ENCODE assay signal across 25 cellular contexts in genomic region chr3:119913021-119913420, GRCh38.
A peak's percentile ranks its signal among the peaks of the same experiment; 100 is the strongest.
DNase-seq lines count a peak whose midpoint lies in the region; ATAC-seq and TF ChIP-seq lines count a peak whose summit lies in the region.
"Had no signal": no experiment of that assay in that cellular context is flagged by ENCODE, and none has a peak within 500 bp of the region (broad histone marks: within the 10 kb centered on the region; RNA-seq: fewer than 3 reads in every experiment).

No MANE protein-coding gene starts in this region.

- no peak for TF ChIP-seq POLR2A in breast epithelium (IDR thresholded peaks at IDR 0.05)
- TF ChIP-seq POLR2A in esophagus squamous epithelium (IDR thresholded peaks at IDR 0.05): no peak

- H3K27me3 ChIP-seq in mammary epithelial cell (ENCODE audit: insufficient read depth, low read length) (no peaks in the 10 kb centered on the region), breast epithelium (no peaks in the 10 kb centered on the region), esophagus squamous epithelium (no peaks in the 10 kb centered on the region)
- H3K27me3 ChIP-seq: BLaER1 treated with 17β-estradiol and CSF1 and Interleukin-3, amounts not matched to agents 10 nM and 100 nM; colonic mucosa; left lung had no signal

- BruUV-seq in mammary epithelial cell (replicated peaks; lab: Mats Ljungman, UMichigan): no TSS peak
- no TSS peak for BruUV-seq in OCI-LY7 (replicated peaks; lab: Mats Ljungman, UMichigan)

- WGBS in mammary epithelial cell (ENCODE audit: low coverage, missing lambda C conversion rate): 81% methylated on average over 3 of the region's 3 CpGs
- 90% methylated on average over 3 of the region's 3 CpGs for WGBS in esophagus squamous epithelium, 2 donors

- H3K4me1 Mint-ChIP-seq in stimulated activated naive CD8-positive, alpha-beta T cell treated with anti-CD3 and anti-CD28 coated beads, Interleukin-15, amount 100 ng/mL, for 72 hours: peaks cover 35% of the 10 kb centered on the region

- H3K9me3 ChIP-seq in mammary epithelial cell (replicated peaks; ENCODE audit: insufficient read depth, low read length) (no peaks in the 10 kb centered on the region), breast epithelium (no peaks in the 10 kb centered on the region), OCI-LY7 (ENCODE audit: low read length) (no peaks in the 10 kb centered on the region), esophagus squamous epithelium (no peaks in the 10 kb centered on the region)
- H3K9me3 ChIP-seq: A549; BLaER1 treated with 17β-estradiol and CSF1 and Interleukin-3, amounts not matched to agents 10 nM and 100 nM; colonic mucosa; left lung had no signal

- POLR2A ChIA-PET in OCI-LY7 (lab: Charles Lee): interaction anchor here (0.7 kb wide), 1 partner anchor 27 kb away, joined by 3 read pairs; no protein-coding TSS in a partner anchor

- H3K36me3 ChIP-seq in mammary epithelial cell (ENCODE audit: insufficient read depth, low read length) (peaks cover 20% of the 10 kb centered on the region), breast epithelium (no peaks in the 10 kb centered on the region), OCI-LY7 (ENCODE audit: insufficient read depth, low read length) (peaks cover 46% of the 10 kb centered on the region), esophagus squamous epithelium (peaks cover 0 to 66% (median 4%) of the 10 kb centered on the region in 3 donors)

- H3K4me1 ChIP-seq in mammary epithelial cell (ENCODE audit: insufficient read depth, low read length) (peaks cover 10% of the 10 kb centered on the region), breast epithelium (no peaks in the 10 kb centered on the region), OCI-LY7 (ENCODE audit: insufficient read depth, low read length, poor library complexity, severe bottlenecking) (no peaks in the 10 kb centered on the region), esophagus squamous epithelium (peaks cover 0 to 5% (median 0%) of the 10 kb centered on the region in 3 donors)
- H3K4me1 ChIP-seq: colonic mucosa, left lung had no signal

- no peaks in the 10 kb centered on the region for H3K9me3 Mint-ChIP-seq in stimulated activated naive CD8-positive, alpha-beta T cell treated with anti-CD3 and anti-CD28 coated beads, Interleukin-15, amount 100 ng/mL, for 72 hours
- H3K9me3 Mint-ChIP-seq: activated CD4-positive, alpha-beta T cell treated with anti-CD3 and anti-CD28 coated beads, Interleukin-2, amount 10 ng/mL, durations not matched to agents 7 days and 5 days; effector memory CD8-positive, alpha-beta T cell; natural killer cell treated with Interleukin-12 subunit alpha and Interleukin-12 subunit beta and Interleukin-15 and Interleukin-18, amount 100 ng/mL, for 72 hours had no signal

- H3K79me2 ChIP-seq in mammary epithelial cell (ENCODE audit: insufficient read depth, low read length) (peaks cover 26% of the 10 kb centered on the region), OCI-LY7 (ENCODE audit: insufficient read depth, low read depth, low read length) (no peaks in the 10 kb centered on the region)

- in situ Hi-C loops in mammary epithelial cell (cut with MboI; ENCODE audit: low sequenced_read_pairs in 2 of 2): loop anchor here in 1 of 2 donors (10.0 kb wide), 1 partner anchor 172 kb away; no protein-coding TSS in a partner anchor

- H3K27ac ChIP-seq in mammary epithelial cell (ENCODE audit: insufficient read depth, low read depth, low read length): peak overlapping the region; percentile 12
- no peak overlapping the region for H3K27ac ChIP-seq in breast epithelium
- H3K27ac ChIP-seq in OCI-LY7 (ENCODE audit: low read depth, low read length, poor library complexity, severe bottlenecking): no peak overlapping the region
- H3K27ac ChIP-seq in esophagus squamous epithelium: no peak overlapping the region
- H3K27ac ChIP-seq: A549; BLaER1 treated with 17β-estradiol and CSF1 and Interleukin-3, amounts not matched to agents 10 nM and 100 nM; colonic mucosa; KMS-11; left lung had no signal

- ATAC-seq in stimulated activated naive CD8-positive, alpha-beta T cell treated with anti-CD3 and anti-CD28 coated beads, Interleukin-15, amount 100 ng/mL, for 72 hours: no peak
- no peak for ATAC-seq in HG02973 (IDR thresholded peaks at IDR 0.05; ENCODE audit: unreplicated experiment)
- ATAC-seq: A549; effector memory CD8-positive, alpha-beta T cell; left lung; right cardiac atrium had no signal

- H3K9me2 ChIP-seq in OCI-LY7 (ENCODE audit: insufficient read depth, low read length): no peaks in the 10 kb centered on the region

- H4K20me1 ChIP-seq in mammary epithelial cell (ENCODE audit: insufficient read depth, low read length): no peaks in the 10 kb centered on the region
- H4K20me1 ChIP-seq in OCI-LY7 (ENCODE audit: insufficient read depth, low read length): no peaks in the 10 kb centered on the region

- H3K4me2 ChIP-seq in mammary epithelial cell (ENCODE audit: insufficient read depth, low read depth, low read length) (no peak overlapping the region), OCI-LY7 (ENCODE audit: low read length) (no peak overlapping the region)
- H3K4me2 ChIP-seq: A549; BLaER1 treated with 17β-estradiol and CSF1 and Interleukin-3, amounts not matched to agents 10 nM and 100 nM; KMS-11 had no signal

- dilution Hi-C loops in mammary epithelial cell (cut with HindIII; ENCODE audit: low sequenced_read_pairs): no loop called here

- intact Hi-C loops in mammary epithelial cell (cut with micrococcal nuclease): no loop called here
- intact Hi-C loops in breast epithelium (cut with DNase I; ENCODE audit: low total_unique reads): no loop called here
- intact Hi-C loops in OCI-LY7 (cut with micrococcal nuclease; ENCODE audit: unreplicated experiment): no loop called here
- intact Hi-C loops in esophagus squamous epithelium (cut with DNase I): no loop called here

- H3K4me3 Mint-ChIP-seq in stimulated activated naive CD8-positive, alpha-beta T cell treated with anti-CD3 and anti-CD28 coated beads, Interleukin-15, amount 100 ng/mL, for 72 hours: peak overlapping the region in 1 of 2 donors; percentile 70
- H3K4me3 Mint-ChIP-seq: activated CD4-positive, alpha-beta T cell treated with anti-CD3 and anti-CD28 coated beads, Interleukin-2, amount 10 ng/mL, durations not matched to agents 7 days and 5 days; effector memory CD8-positive, alpha-beta T cell had no signal

- H3K27me3 Mint-ChIP-seq in stimulated activated naive CD8-positive, alpha-beta T cell treated with anti-CD3 and anti-CD28 coated beads, Interleukin-15, amount 100 ng/mL, for 72 hours: no peaks in the 10 kb centered on the region
- H3K27me3 Mint-ChIP-seq: activated CD4-positive, alpha-beta T cell treated with anti-CD3 and anti-CD28 coated beads, Interleukin-2, amount 10 ng/mL, durations not matched to agents 7 days and 5 days; effector memory CD8-positive, alpha-beta T cell; natural killer cell treated with Interleukin-12 subunit alpha and Interleukin-12 subunit beta and Interleukin-15 and Interleukin-18, amount 100 ng/mL, for 72 hours had no signal

- H3K9ac ChIP-seq in mammary epithelial cell (ENCODE audit: insufficient read depth, low read length): no peak overlapping the region
- H3K9ac ChIP-seq: BLaER1 treated with 17β-estradiol and CSF1 and Interleukin-3, amounts not matched to agents 10 nM and 100 nM; KMS-11 had no signal

- CTCF ChIA-PET in mammary epithelial cell (lab: Charles Lee; ENCODE audit: low non-redundant PET): no interaction called here
- CTCF ChIA-PET in OCI-LY7 (lab: Charles Lee; ENCODE audit: unreplicated experiment): no interaction called here

- H2AFZ ChIP-seq in mammary epithelial cell (ENCODE audit: low read depth, low read length) (no peak overlapping the region), OCI-LY7 (ENCODE audit: low read length) (no peak overlapping the region)

- peak overlapping the region; percentile 80 to 86 for H3K27ac Mint-ChIP-seq in stimulated activated naive CD8-positive, alpha-beta T cell treated with anti-CD3 and anti-CD28 coated beads, Interleukin-15, amount 100 ng/mL, for 72 hours
- H3K27ac Mint-ChIP-seq: activated CD4-positive, alpha-beta T cell treated with anti-CD3 and anti-CD28 coated beads, Interleukin-2, amount 10 ng/mL, durations not matched to agents 7 days and 5 days; effector memory CD8-positive, alpha-beta T cell had no signal

- TF ChIP-seq CTCF in mammary epithelial cell (conservative IDR thresholded peaks at IDR 0.05 in 1 of 2, IDR thresholded peaks at IDR 0.05 in 1 of 2; ENCODE audit: extremely low read depth in 1 of 2, insufficient read depth in 1 of 2, low read depth in 1 of 2, low read length in 2 of 2): no peak
- no peak for TF ChIP-seq CTCF in breast epithelium (IDR thresholded peaks at IDR 0.05)
- no peak for TF ChIP-seq CTCF in fibroblast of mammary gland (conservative IDR thresholded peaks at IDR 0.05; ENCODE audit: control insufficient read depth, insufficient read depth, low read depth, low read length)
- TF ChIP-seq CTCF in OCI-LY7 (conservative IDR thresholded peaks at IDR 0.05; ENCODE audit: low read length): no peak
- no peak for TF ChIP-seq CTCF in esophagus squamous epithelium (IDR thresholded peaks at IDR 0.05)

- DNase-seq in mammary epithelial cell: peak; percentile 47
- no peak for DNase-seq in breast epithelium (ENCODE audit: low spot score in 2 of 2)
- peak; percentile 29 for DNase-seq in M059J (ENCODE audit: low read depth)
- peak; percentile 38 for DNase-seq in fibroblast of mammary gland (ENCODE audit: low read depth)
- DNase-seq in stimulated activated naive CD8-positive, alpha-beta T cell treated with anti-CD3 and anti-CD28 coated beads, Interleukin-15, amount 100 ng/mL, for 72 hours: no peak
- no peak for DNase-seq in OCI-LY7 (ENCODE audit: low spot score)
- DNase-seq in esophagus squamous epithelium (lab: John Stamatoyannopoulos, UW): no peak
- DNase-seq: activated CD4-positive, alpha-beta T cell treated with anti-CD3 and anti-CD28 coated beads, Interleukin-2, amount 10 ng/mL, durations not matched to agents 7 days and 5 days; activated CD8-positive, alpha-beta memory T cell treated with anti-CD3 and anti-CD28 coated beads, Interleukin-2, amount 50 U/mL, for 4 hours; Calu3; colonic mucosa; effector memory CD8-positive, alpha-beta T cell; glutamatergic neuron; left lung; NCI-H1930; NCI-H226; NCI-H774; right cardiac atrium; stimulated activated CD4-positive, alpha-beta T cell treated with anti-CD3 and anti-CD28 coated beads, Interleukin-15, amount 100 ng/mL, for 24 hours; substantia nigra had no signal

- H3K4me3 ChIP-seq in mammary epithelial cell (replicated peaks in 1 of 3; ENCODE audit: insufficient read depth in 1 of 3, low read depth in 2 of 3, low read length in 3 of 3) (no peak overlapping the region), breast epithelium (no peak overlapping the region), fibroblast of mammary gland (ENCODE audit: control insufficient read depth, low read depth, low read length) (no peak overlapping the region), OCI-LY7 (ENCODE audit: low read depth, low read length, poor library complexity, severe bottlenecking) (no peak overlapping the region), esophagus squamous epithelium (no peak overlapping the region)
- H3K4me3 ChIP-seq: A549; BLaER1 treated with 17β-estradiol and CSF1 and Interleukin-3, amounts not matched to agents 10 nM and 100 nM; colonic mucosa; left lung had no signal

Comparison
In these comparisons a context has a peak if more than half of its experiments do, and no peak if none do; other contexts are left out.
1. DNase-seq: peak in mammary epithelial cell (single experiment), M059J (single experiment) and fibroblast of mammary gland (single experiment); none in breast epithelium (0 of 2), stimulated activated naive CD8-positive, alpha-beta T cell treated with anti-CD3 and anti-CD28 coated beads, Interleukin-15, amount 100 ng/mL, for 72 hours (0 of 2), OCI-LY7 (single experiment) and esophagus squamous epithelium (single experiment).